In genomic region chr1:92851729-92852128, GRCh38 we compare ENCODE assay signal across 1 cellular context.
A peak's percentile ranks its signal among the peaks of the same experiment; 100 is the strongest.
TF ChIP-seq lines count a peak whose summit lies in the region.

No MANE protein-coding gene starts in this region.

TF ChIP-seq in SK-N-SH, 30 proteins besides CTCF, POLR2A, EP300 and RAD21 (continued from another document):
- TF ChIP-seq CHD2 (IDR thresholded peaks at IDR 0.05; ENCODE audit: low read length, partially characterized antibody) = peak; percentile 72
- peak; percentile 89 for TF ChIP-seq RCOR1 (IDR thresholded peaks at IDR 0.05; ENCODE audit: low read length)
